ENCODE assay signal across 16 cellular contexts in the genomic region with DNA sequence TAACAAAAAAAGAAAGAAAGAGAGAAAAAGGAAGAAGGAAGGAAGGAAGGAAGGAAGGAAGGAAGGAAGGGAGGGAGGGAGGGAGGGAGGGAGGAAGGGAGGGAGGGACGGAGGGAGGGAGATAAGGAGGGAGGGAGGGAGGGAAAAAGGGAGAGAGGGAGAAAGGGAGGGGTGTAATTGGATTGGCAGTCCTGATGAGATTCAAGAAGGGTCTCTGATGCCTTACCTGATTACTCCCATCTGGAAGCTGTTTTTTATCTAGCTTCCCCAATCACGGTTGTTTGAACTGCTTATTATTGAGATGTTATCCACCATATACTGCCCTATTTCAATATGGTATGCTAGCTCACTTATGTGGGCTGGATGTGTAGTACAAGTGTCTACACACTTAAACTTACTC. TPM values are rescaled to one million over a fixed set of nuclear protein-coding genes. Genes with fewer than 3 reads are reported as not detected.
"Had no signal": no experiment of that assay in that cellular context is flagged by ENCODE, and none has a peak within 500 bp of the region (broad histone marks: within the 10 kb centered on the region; RNA-seq: fewer than 3 reads in every experiment).

No MANE protein-coding gene starts in this region.

- H3K4me3 ChIP-seq: left lung, skin epidermis, transverse colon had no signal

- H3K4me1 ChIP-seq: left lung, transverse colon had no signal

- H3K4me3 Mint-ChIP-seq: activated CD4-positive, alpha-beta T cell treated with anti-CD3 and anti-CD28 coated beads, Interleukin-2, amount 10 ng/mL, durations not matched to agents 7 days and 5 days; activated T-helper 1 cell treated with anti-CD3 and anti-CD28 coated beads, Interleukin-12 subunit alpha, Interleukin-12 subunit beta, Interleukin-2, Interleukin-4 antibody, amounts not matched to agents 30 ng/mL and 10 ng/mL and 1 ng/mL, durations not matched to agents 14 hours and 24 hours and 36 hours; natural killer cell had no signal

- DNase-seq: activated CD4-positive, alpha-beta T cell treated with anti-CD3 and anti-CD28 coated beads, Interleukin-2, amount 10 ng/mL, durations not matched to agents 7 days and 5 days; aorta; hypothalamus; kidney; left lung; natural killer cell; posterior cingulate gyrus; retina; stimulated activated CD4-positive, alpha-beta T cell treated with anti-CD3 and anti-CD28 coated beads, Interleukin-4, amount 100 ng/mL, for 24 hours; stimulated activated naive CD4-positive, alpha-beta T cell treated with Interleukin-2 at 50 U/mL for 16 hours; transverse colon had no signal

- H3K9me3 ChIP-seq: left lung, transverse colon had no signal

- ATAC-seq: esophagus mucosa, natural killer cell had no signal

- H3K27ac Mint-ChIP-seq: activated CD4-positive, alpha-beta T cell treated with anti-CD3 and anti-CD28 coated beads, Interleukin-2, amount 10 ng/mL, durations not matched to agents 7 days and 5 days; activated T-helper 1 cell treated with anti-CD3 and anti-CD28 coated beads, Interleukin-12 subunit alpha, Interleukin-12 subunit beta, Interleukin-2, Interleukin-4 antibody, amounts not matched to agents 30 ng/mL and 10 ng/mL and 1 ng/mL, durations not matched to agents 14 hours and 24 hours and 36 hours; natural killer cell had no signal

- H3K4me1 Mint-ChIP-seq: activated CD4-positive, alpha-beta T cell treated with anti-CD3 and anti-CD28 coated beads, Interleukin-2, amount 10 ng/mL, durations not matched to agents 7 days and 5 days; natural killer cell had no signal

- H3K9me3 Mint-ChIP-seq: activated CD4-positive, alpha-beta T cell treated with anti-CD3 and anti-CD28 coated beads, Interleukin-2, amount 10 ng/mL, durations not matched to agents 7 days and 5 days; activated T-helper 1 cell treated with anti-CD3 and anti-CD28 coated beads, Interleukin-12 subunit alpha, Interleukin-12 subunit beta, Interleukin-2, Interleukin-4 antibody, amounts not matched to agents 30 ng/mL and 10 ng/mL and 1 ng/mL, durations not matched to agents 14 hours and 24 hours and 36 hours; natural killer cell had no signal

- H3K36me3 ChIP-seq: left lung, transverse colon had no signal

- H3K27ac ChIP-seq: left lung, transverse colon had no signal

- H3K36me3 Mint-ChIP-seq: natural killer cell had no signal

- H3K27me3 ChIP-seq: left lung, transverse colon had no signal

- FAIRE-seq: colon, kidney had no signal

RNA-seq across cellular contexts. Expression of a gene that starts 27.3 kb away (rescaled TPM):
- total RNA-seq: activated CD4-positive, alpha-beta T cell treated with anti-CD3 and anti-CD28 coated beads, Interleukin-2, amount 10 ng/mL, durations not matched to agents 7 days and 5 days; activated T-helper 1 cell treated with anti-CD3 and anti-CD28 coated beads, Interleukin-12 subunit alpha, Interleukin-12 subunit beta, Interleukin-2, Interleukin-4 antibody, amounts not matched to agents 30 ng/mL and 10 ng/mL and 1 ng/mL, durations not matched to agents 14 hours and 24 hours and 36 hours had no signal

RNA-seq across cellular contexts. Expression of a gene that starts 42.5 kb away (rescaled TPM):
- total RNA-seq: activated CD4-positive, alpha-beta T cell treated with anti-CD3 and anti-CD28 coated beads, Interleukin-2, amount 10 ng/mL, durations not matched to agents 7 days and 5 days; activated T-helper 1 cell treated with anti-CD3 and anti-CD28 coated beads, Interleukin-12 subunit alpha, Interleukin-12 subunit beta, Interleukin-2, Interleukin-4 antibody, amounts not matched to agents 30 ng/mL and 10 ng/mL and 1 ng/mL, durations not matched to agents 14 hours and 24 hours and 36 hours; aorta; left lung; mucosa of gallbladder; natural killer cell; transverse colon had no signal
- polyA plus RNA-seq: aorta had no signal

RNA-seq across cellular contexts. Expression of a gene that starts 58.3 kb away (rescaled TPM):
- total RNA-seq: activated CD4-positive, alpha-beta T cell treated with anti-CD3 and anti-CD28 coated beads, Interleukin-2, amount 10 ng/mL, durations not matched to agents 7 days and 5 days; activated T-helper 1 cell treated with anti-CD3 and anti-CD28 coated beads, Interleukin-12 subunit alpha, Interleukin-12 subunit beta, Interleukin-2, Interleukin-4 antibody, amounts not matched to agents 30 ng/mL and 10 ng/mL and 1 ng/mL, durations not matched to agents 14 hours and 24 hours and 36 hours; natural killer cell had no signal
